ENCODE assay signal across 11 cellular contexts in the genomic region with DNA sequence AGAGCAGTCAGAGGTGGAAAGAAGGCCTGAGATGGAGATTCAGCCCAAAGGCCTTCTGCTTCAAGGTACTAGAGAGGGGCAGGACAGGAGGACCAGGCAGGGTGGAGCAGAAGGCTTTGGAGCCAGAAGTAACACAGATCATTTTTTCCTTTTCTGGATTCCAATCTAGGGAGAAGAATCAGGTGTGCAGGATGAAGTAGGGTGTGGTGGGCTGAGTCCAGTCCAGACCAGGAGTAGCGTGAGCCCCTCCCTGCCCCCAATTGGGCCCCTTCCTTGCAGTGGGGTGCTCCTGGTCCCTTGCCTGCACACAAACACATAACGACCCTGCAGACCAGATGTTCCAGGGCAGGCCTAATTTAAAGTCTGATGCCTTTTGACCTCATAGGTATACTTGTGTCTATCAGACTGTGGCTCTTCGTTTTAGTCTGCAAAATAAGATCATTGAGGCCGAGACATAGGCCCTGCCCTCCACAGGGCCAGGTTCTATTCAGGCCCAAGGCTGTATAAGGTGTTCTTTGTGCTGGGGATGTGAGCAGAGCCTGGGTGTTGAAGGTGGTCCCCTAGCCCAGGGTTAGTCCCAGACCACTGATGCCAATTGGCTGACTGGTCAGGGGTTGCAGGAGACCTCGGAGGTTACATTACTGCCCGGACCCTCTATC. TPM values are rescaled to one million over a fixed set of nuclear protein-coding genes. Genes with fewer than 3 reads are reported as not detected.
A peak's percentile ranks its signal among the peaks of the same experiment; 100 is the strongest.
DNase-seq lines count a peak whose midpoint lies in the region; ATAC-seq and TF ChIP-seq lines count a peak whose summit lies in the region.
"Had no signal": no experiment of that assay in that cellular context is flagged by ENCODE, and none has a peak within 500 bp of the region (broad histone marks: within the 10 kb centered on the region; RNA-seq: fewer than 3 reads in every experiment).

No MANE protein-coding gene starts in this region.

- H3K4me3 ChIP-seq in A673 (ENCODE audit: low read depth, low read length, poor library complexity, severe bottlenecking) (peak overlapping the region; percentile 62), right cardiac atrium (ENCODE audit: low read length) (no peak overlapping the region), trophoblast cell (ENCODE audit: low read depth, low read length) (no peak overlapping the region), endodermal cell (ENCODE audit: low read length) (no peak overlapping the region)

- peak overlapping the region; percentile 33 for H4K8ac ChIP-seq in trophoblast cell (ENCODE audit: low read depth, low read length)

- H3K9ac ChIP-seq in trophoblast cell (ENCODE audit: low read length) = no peak overlapping the region
- H3K9ac ChIP-seq in endodermal cell (ENCODE audit: extremely low read depth, low read length, poor library complexity, severe bottlenecking) = no peak overlapping the region

- peak overlapping the region; percentile 38 for H2BK12ac ChIP-seq in trophoblast cell (ENCODE audit: low read length)

- H3K4me2 ChIP-seq in trophoblast cell (ENCODE audit: low read length) = no peak overlapping the region

- no peak overlapping the region for H3K4ac ChIP-seq in trophoblast cell (ENCODE audit: low read depth, low read length)

- no peak overlapping the region for H2BK5ac ChIP-seq in trophoblast cell (ENCODE audit: low read depth, low read length, poor library complexity)

- peak overlapping the region; percentile 58 for H4K91ac ChIP-seq in trophoblast cell (ENCODE audit: low read depth, low read length)

- H3K27ac ChIP-seq in A673 (ENCODE audit: low read depth, low read length, poor library complexity, severe bottlenecking) (peak overlapping the region; percentile 58), right cardiac atrium (ENCODE audit: low read length) (peak overlapping the region; percentile 68), trophoblast cell (ENCODE audit: low read depth, low read length) (peak overlapping the region; percentile 16), endodermal cell (ENCODE audit: low read depth, low read length) (no peak overlapping the region)

- H3K36me3 ChIP-seq in A673 (ENCODE audit: insufficient read depth, low read length, poor library complexity, severe bottlenecking) (no peaks in the 10 kb centered on the region), trophoblast cell (ENCODE audit: control insufficient read depth in 1 of 2, insufficient read depth in 2 of 2, low read length in 2 of 2) (no peaks in the 10 kb centered on the region), endodermal cell (ENCODE audit: control insufficient read depth, insufficient read depth, low read length) (no peaks in the 10 kb centered on the region)

- H3K4me1 ChIP-seq in A673 (ENCODE audit: insufficient read depth, low read length, poor library complexity, severe bottlenecking) (peaks cover 18% of the 10 kb centered on the region), right cardiac atrium (ENCODE audit: control insufficient read depth, insufficient read depth, low read length) (peaks cover 17% of the 10 kb centered on the region), trophoblast cell (ENCODE audit: control insufficient read depth in 1 of 2, insufficient read depth in 2 of 2, low read length in 2 of 2) (peaks cover 29 to 35% of the 10 kb centered on the region in 2 experiments), endodermal cell (ENCODE audit: control insufficient read depth, insufficient read depth, low read length) (peaks cover 3% of the 10 kb centered on the region)

- H3K4me1 Mint-ChIP-seq in IgD-negative memory B cell = peaks cover 4% of the 10 kb centered on the region in 3 donors
- peaks cover 29% of the 10 kb centered on the region for H3K4me1 Mint-ChIP-seq in endodermal cell

- H3K27me3 ChIP-seq in A673 (replicated peaks; ENCODE audit: insufficient read depth, low read depth, low read length, poor library complexity) (no peaks in the 10 kb centered on the region), right cardiac atrium (ENCODE audit: control insufficient read depth, insufficient read depth) (no peaks in the 10 kb centered on the region), trophoblast cell (ENCODE audit: insufficient read depth, low read length) (no peaks in the 10 kb centered on the region), endodermal cell (ENCODE audit: control insufficient read depth, insufficient read depth, low read length, poor library complexity, severe bottlenecking) (no peaks in the 10 kb centered on the region)

- DNase-seq in A673 (ENCODE audit: low spot score) (no peak), right cardiac atrium (no peak), trophoblast cell (no peak), NCI-H1694 treated with DMSO at 0.1 percent for 48 hours (lab: John Stamatoyannopoulos, UW) (no peak), RPMI8226 (no peak), head of caudate nucleus (no peak), endodermal cell (no peak)
- DNase-seq: activated CD8-positive, alpha-beta memory T cell treated with anti-CD3 and anti-CD28 coated beads for 24 hours; MV-4-11; stimulated activated naive CD8-positive, alpha-beta T cell treated with anti-CD3 and anti-CD28 coated beads, Interleukin-15, amount 100 ng/mL, for 72 hours had no signal

- H3K9me3 Mint-ChIP-seq in IgD-negative memory B cell (no peaks in the 10 kb centered on the region), endodermal cell (no peaks in the 10 kb centered on the region)
- H3K9me3 Mint-ChIP-seq: stimulated activated naive CD8-positive, alpha-beta T cell treated with anti-CD3 and anti-CD28 coated beads, Interleukin-15, amount 100 ng/mL, for 72 hours had no signal

- H4K12ac ChIP-seq in trophoblast cell (ENCODE audit: low read depth, low read length) = no peak overlapping the region

- peaks cover 22% of the 10 kb centered on the region for H3K79me1 ChIP-seq in trophoblast cell (ENCODE audit: low read length)

- BruUV-seq in A673 (replicated peaks; lab: Mats Ljungman, UMichigan) = no TSS peak

- TF ChIP-seq CTCF in A673 (conservative IDR thresholded peaks at IDR 0.05; ENCODE audit: low read depth, low read length) (no peak), endodermal cell (conservative IDR thresholded peaks at IDR 0.05) (no peak)

- H2AK5ac ChIP-seq in trophoblast cell (ENCODE audit: low read length) = peak overlapping the region; percentile 6

- no peak overlapping the region for H3K27ac Mint-ChIP-seq in IgD-negative memory B cell
- no peak overlapping the region for H3K27ac Mint-ChIP-seq in endodermal cell
- H3K27ac Mint-ChIP-seq: stimulated activated naive CD8-positive, alpha-beta T cell treated with anti-CD3 and anti-CD28 coated beads, Interleukin-15, amount 100 ng/mL, for 72 hours had no signal

- H3K18ac ChIP-seq in trophoblast cell (ENCODE audit: low read length) = peak overlapping the region; percentile 0

- no peak overlapping the region for H3K23ac ChIP-seq in trophoblast cell (ENCODE audit: low read length)

- WGBS in right cardiac atrium = 39% methylated on average over 6 of the region's 6 CpGs
- WGBS in trophoblast cell (ENCODE audit: extremely low coverage, insufficient coverage, insufficient read length) = no CpG with 5 or more reads among the region's 6 CpGs
- WGBS in endodermal cell (ENCODE audit: insufficient coverage in 1 of 2, insufficient read length in 1 of 2), 2 experiments = 75 to 86% methylated on average over 2 to 6 of the region's 6 CpGs

- H3K14ac ChIP-seq in trophoblast cell (ENCODE audit: low read length) = peak overlapping the region; percentile 0

- intact Hi-C loops in A673 (cut with micrococcal nuclease; ENCODE audit: unreplicated experiment) = loop anchor here (1.0 kb wide), 1 partner anchor 30 kb away; no protein-coding TSS in a partner anchor
- intact Hi-C loops in right cardiac atrium (cut with DNase I) = no loop called here
- intact Hi-C loops in head of caudate nucleus (cut with DNase I) = no loop called here

- H3K4me3 Mint-ChIP-seq in IgD-negative memory B cell (peak overlapping the region in 3 of 4 donors; percentile 25 to 58 (median 43)), endodermal cell (no peak overlapping the region)
- H3K4me3 Mint-ChIP-seq: stimulated activated naive CD8-positive, alpha-beta T cell treated with anti-CD3 and anti-CD28 coated beads, Interleukin-15, amount 100 ng/mL, for 72 hours had no signal

- POLR2A ChIA-PET in A673 (lab: Charles Lee; ENCODE audit: low non-redundant PET) = no interaction called here

- H2BK120ac ChIP-seq in trophoblast cell (ENCODE audit: insufficient read depth, low read length, poor library complexity) = peak overlapping the region; percentile 26

- H3K79me2 ChIP-seq in trophoblast cell (ENCODE audit: control insufficient read depth, insufficient read depth, low read length, poor library complexity) = peaks cover 7% of the 10 kb centered on the region

- peaks cover 21% of the 10 kb centered on the region for H3K27me3 Mint-ChIP-seq in IgD-negative memory B cell
- H3K27me3 Mint-ChIP-seq in endodermal cell (ENCODE audit: insufficient read depth) = peaks cover 7% of the 10 kb centered on the region

- H3K36me3 Mint-ChIP-seq in IgD-negative memory B cell (peaks cover 3% of the 10 kb centered on the region), endodermal cell (ENCODE audit: low read depth) (no peaks in the 10 kb centered on the region)

- H3K9me3 ChIP-seq in A673 (ENCODE audit: low read depth, low read length, poor library complexity, severe bottlenecking) (no peaks in the 10 kb centered on the region), right cardiac atrium (ENCODE audit: control insufficient read depth, low read length) (no peaks in the 10 kb centered on the region), trophoblast cell (ENCODE audit: insufficient read depth, low read depth, low read length) (no peaks in the 10 kb centered on the region), endodermal cell (ENCODE audit: control insufficient read depth, low read length) (no peaks in the 10 kb centered on the region)

- CTCF ChIA-PET in A673 (lab: Charles Lee) = no interaction called here

- peak in 1 of 2 donors; percentile 2 for ATAC-seq in right cardiac atrium
- ATAC-seq: stimulated activated naive CD8-positive, alpha-beta T cell treated with anti-CD3 and anti-CD28 coated beads, Interleukin-15, amount 100 ng/mL, for 72 hours had no signal

- H2AFZ ChIP-seq in trophoblast cell (ENCODE audit: insufficient read depth, low read length, poor library complexity) = no peak overlapping the region

RNA-seq across cellular contexts. Expression of a gene that starts 1.0 kb away (rescaled TPM):
- total RNA-seq in A673 (2021) (8.6 and 17.3 TPM in 2 replicates), right cardiac atrium (10 to 100 TPM in 2 of 4 donors, 1 to 10 TPM in 2; 9.3 to 12.0 (median 10.5) TPM), endodermal cell (10 to 100 TPM; 19.5 to 19.7 TPM)
- polyA plus RNA-seq in IgD-negative memory B cell (not detected), right cardiac atrium (5.1 TPM)
- polyA plus RNA-seq in trophoblast cell (2013) = 28.6 and 29.2 TPM in 2 replicates
- 26.5 TPM for polyA plus RNA-seq in endodermal cell (2013, experiment 1 of 2)
- 26.2 TPM for polyA plus RNA-seq in endodermal cell (2013, experiment 2 of 2)

RNA-seq across cellular contexts. Expression of a gene that starts 29.8 kb away (rescaled TPM):
- total RNA-seq in A673 (2021) (38.1 and 69.0 TPM in 2 replicates), right cardiac atrium (10 to 100 TPM; 15.7 to 40.0 (median 31.0) TPM), endodermal cell (10 to 100 TPM; 24.8 to 34.1 TPM)
- polyA plus RNA-seq in IgD-negative memory B cell (0.20 TPM), right cardiac atrium (25.8 TPM)
- polyA plus RNA-seq in trophoblast cell (2013) = 33.4 and 33.6 TPM in 2 replicates
- polyA plus RNA-seq in endodermal cell (2013, experiment 1 of 2) = 90.1 TPM
- 70.2 TPM for polyA plus RNA-seq in endodermal cell (2013, experiment 2 of 2)

RNA-seq across cellular contexts. Expression of a gene that starts 31.7 kb away (rescaled TPM):
- total RNA-seq in A673 (2021) (0.80 and 1.4 TPM in 2 replicates), right cardiac atrium (1 to 10 TPM; 1.6 to 3.1 (median 2.7) TPM), endodermal cell (1 to 10 TPM; 2.1 to 2.4 TPM)
- polyA plus RNA-seq in IgD-negative memory B cell (2.9 TPM), right cardiac atrium (1.3 TPM)
- polyA plus RNA-seq in trophoblast cell (2013) = 0.46 and 0.67 TPM in 2 replicates
- 0.46 TPM for polyA plus RNA-seq in endodermal cell (2013, experiment 1 of 2)
- 0.83 TPM for polyA plus RNA-seq in endodermal cell (2013, experiment 2 of 2)

RNA-seq across cellular contexts. Expression of a gene that starts 32.0 kb away (rescaled TPM):
- 32.7 and 40.3 TPM in 2 replicates for total RNA-seq in A673 (2021)
- polyA plus RNA-seq in IgD-negative memory B cell = 26.5 TPM
- 10 to 100 TPM; 23.4 to 27.7 (median 26.0) TPM for total RNA-seq in right cardiac atrium
- 19.1 TPM for polyA plus RNA-seq in right cardiac atrium
- 24.7 and 26.0 TPM in 2 replicates for polyA plus RNA-seq in trophoblast cell (2013)
- 10 to 100 TPM; 46.2 to 46.6 TPM for total RNA-seq in endodermal cell
- polyA plus RNA-seq in endodermal cell (2013, experiment 1 of 2) = 34.2 TPM
- 29.1 TPM for polyA plus RNA-seq in endodermal cell (2013, experiment 2 of 2)

RNA-seq across cellular contexts. Expression of a gene that starts 44.8 kb away (rescaled TPM):
- total RNA-seq in A673 (2021) (49.1 and 52.1 TPM in 2 replicates), right cardiac atrium (100 to 1,000 TPM in 1 of 4 donors, 10 to 100 TPM in 3; 74.6 to 101 (median 94.4) TPM), endodermal cell (10 to 100 TPM; 40.4 to 41.3 TPM)
- polyA plus RNA-seq in IgD-negative memory B cell (94.0 TPM), right cardiac atrium (128 TPM)
- 25.9 and 26.1 TPM in 2 replicates for polyA plus RNA-seq in trophoblast cell (2013)
- polyA plus RNA-seq in endodermal cell (2013, experiment 1 of 2) = 72.3 TPM
- polyA plus RNA-seq in endodermal cell (2013, experiment 2 of 2) = 58.7 TPM
